Comparison of ENCODE assay signal across 8 cellular contexts in the genomic region with DNA sequence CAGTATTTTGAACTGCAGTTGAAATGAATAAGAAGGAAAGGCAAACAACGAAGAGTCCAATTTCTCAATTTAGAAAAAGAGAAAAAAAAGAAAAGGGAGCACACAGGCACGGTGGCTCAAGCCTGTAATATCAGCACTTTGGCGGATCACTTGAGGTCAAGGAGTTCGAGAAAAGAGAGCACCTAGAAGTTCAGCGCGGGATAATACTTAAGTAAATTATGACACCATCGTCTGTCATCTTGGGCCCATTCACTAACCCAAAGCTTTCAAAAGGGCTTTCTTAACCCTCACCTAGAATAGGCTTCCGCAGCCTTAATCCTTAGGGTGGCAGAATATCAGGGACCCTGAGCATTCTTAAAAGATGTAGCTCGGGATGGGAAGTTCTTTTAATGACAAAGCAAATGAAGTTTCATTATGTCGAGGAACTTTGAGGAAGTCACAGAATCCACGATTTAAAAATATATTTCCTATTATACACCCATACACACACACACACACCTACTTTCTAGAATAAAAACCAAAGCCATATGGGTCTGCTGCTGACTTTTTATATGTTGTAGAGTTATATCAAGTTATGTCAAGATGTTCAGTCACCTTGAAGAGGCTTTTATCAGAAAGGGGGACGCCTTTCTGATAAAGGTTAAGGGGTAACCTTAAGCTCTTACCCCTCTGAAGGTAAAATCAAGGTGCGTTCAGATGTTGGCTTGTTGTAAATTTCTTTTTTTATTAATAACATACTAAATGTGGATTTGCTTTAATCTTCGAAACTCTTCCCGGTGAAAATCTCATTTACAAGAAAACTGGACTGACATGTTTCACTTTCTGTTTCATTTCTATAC. TPM values are rescaled to one million over a fixed set of nuclear protein-coding genes. Genes with fewer than 3 reads are reported as not detected.
DNase-seq lines count a peak whose midpoint lies in the region; ATAC-seq and TF ChIP-seq lines count a peak whose summit lies in the region.

No MANE protein-coding gene starts in this region.

- H3F3A ChIP-seq in GM23248 (ENCODE audit: insufficient read depth) = peaks cover 23% of the 10 kb centered on the region

- intact Hi-C loops in gastrocnemius medialis (cut with DNase I; ENCODE audit: low total_unique reads) = loop anchor here (1.0 to 10.0 kb wide), 6 partner anchors 13 to 785 kb away; a partner anchor contains a TSS

- TF ChIP-seq CTCF in fibroblast of villous mesenchyme (IDR thresholded peaks at IDR 0.05; ENCODE audit: insufficient read depth, low read depth, low read length) (no peak), gastrocnemius medialis (IDR thresholded peaks at IDR 0.05 in 4 of 5, conservative IDR thresholded peaks at IDR 0.05 in 1 of 5) (no peak)

- peak overlapping the region; percentile 98 for H3K4me2 ChIP-seq in GM23248 (ENCODE audit: unreplicated experiment)

- no peaks in the 10 kb centered on the region for H4K20me1 ChIP-seq in GM23248 (ENCODE audit: insufficient read depth)

- peaks cover 40% of the 10 kb centered on the region for H3K79me2 ChIP-seq in GM23248 (ENCODE audit: insufficient read depth)

- H3K36me3 ChIP-seq in GM23248 (ENCODE audit: low read depth) (no peaks in the 10 kb centered on the region), SJSA1 (no peaks in the 10 kb centered on the region), gastrocnemius medialis (no peaks in the 10 kb centered on the region)

- H3K27me3 ChIP-seq in GM23248 (replicated peaks; ENCODE audit: insufficient read depth) (no peaks in the 10 kb centered on the region), SJSA1 (replicated peaks) (no peaks in the 10 kb centered on the region), gastrocnemius medialis (no peaks in the 10 kb centered on the region)

- H3K9me2 ChIP-seq in GM23248 (ENCODE audit: insufficient read depth) = no peaks in the 10 kb centered on the region

- no peak for TF ChIP-seq POLR2A in gastrocnemius medialis (IDR thresholded peaks at IDR 0.05)

- DNase-seq in GM23248 (peak; percentile 50), SJSA1 (ENCODE audit: low read depth in 1 of 2, low spot score in 2 of 2) (no peak), fibroblast of villous mesenchyme (ENCODE audit: low read depth) (no peak), gastrocnemius medialis (no peak), SKM-1 (lab: John Stamatoyannopoulos, UW; ENCODE audit: unreplicated experiment) (no peak)
- no peak for DNase-seq in effector CD8-positive, alpha-beta T cell (lab: John Stamatoyannopoulos, UW)

- WGBS in GM23248 (ENCODE audit: low coverage in 1 of 2, low lambda C conversion rate in 2 of 2, missing lambda C conversion rate in 2 of 2), 2 experiments = 22 to 28% methylated on average over 15 of the region's 15 CpGs

- H3K27ac ChIP-seq in GM23248 = peak overlapping the region; percentile 54
- H3K27ac ChIP-seq in SJSA1 = peak overlapping the region; percentile 79
- peak overlapping the region; percentile 71 to 90 (median 80) for H3K27ac ChIP-seq in gastrocnemius medialis

- in situ Hi-C loops in GM23248 (cut with MboI) = loop anchor here (5.0 to 10.0 kb wide), 2 partner anchors 143 to 695 kb away; no protein-coding TSS in a partner anchor
- in situ Hi-C loops in gastrocnemius medialis (cut with MboI; ENCODE audit: low sequenced_read_pairs in 4 of 4) = loop anchor here (5.0 to 25.0 kb wide), 7 partner anchors 65 to 762 kb away; a partner anchor contains a TSS

- peak overlapping the region; percentile 91 for H2AFZ ChIP-seq in GM23248

- H3K4me1 ChIP-seq in GM23248 (ENCODE audit: insufficient read depth) = peaks cover 46% of the 10 kb centered on the region
- peaks cover 36% of the 10 kb centered on the region for H3K4me1 ChIP-seq in SJSA1 (replicated peaks)
- H3K4me1 ChIP-seq in gastrocnemius medialis = peaks cover 16 to 20% of the 10 kb centered on the region in 2 donors

- H3K9ac ChIP-seq in GM23248 = peak overlapping the region; percentile 78

- ATAC-seq in gastrocnemius medialis (peak in 1 of 2 donors; percentile 12), GM21723 (IDR thresholded peaks at IDR 0.05; ENCODE audit: unreplicated experiment) (no peak), HG03439 (IDR thresholded peaks at IDR 0.05; ENCODE audit: unreplicated experiment) (no peak)

- H3K9me3 ChIP-seq in GM23248 (ENCODE audit: low read depth) (no peaks in the 10 kb centered on the region), SJSA1 (replicated peaks) (no peaks in the 10 kb centered on the region), gastrocnemius medialis (no peaks in the 10 kb centered on the region)

- peak overlapping the region; percentile 77 for H3K4me3 ChIP-seq in GM23248
- peak overlapping the region; percentile 43 for H3K4me3 ChIP-seq in SJSA1
- peak overlapping the region; percentile 70 for H3K4me3 ChIP-seq in fibroblast of villous mesenchyme (ENCODE audit: low read depth, low read length)
- H3K4me3 ChIP-seq in gastrocnemius medialis = peak overlapping the region; percentile 60 to 82 (median 66)

RNA-seq across cellular contexts. Expression of a gene that starts 0.6 kb away (rescaled TPM):
- 4.2 and 4.3 TPM in 2 replicates for total RNA-seq in GM23248 (2014; rRNA removed; shearing (Covaris generic))
- 3.6 and 5.2 TPM in 2 replicates for polyA plus RNA-seq in GM23248 (2016; fragmentation: Nextera tagmentation; extraction: Ambion mirVana)
- 6.2 and 8.0 TPM in 2 replicates for total RNA-seq in SJSA1 (2014; rRNA removed; shearing (Covaris generic))
- total RNA-seq in fibroblast of villous mesenchyme = 10.3 and 12.1 TPM in 2 replicates
- 1 to 10 TPM in 3 of 4 donors, under 1 TPM in 1; 0.61 to 7.2 (median 1.6) TPM for total RNA-seq in gastrocnemius medialis

RNA-seq across cellular contexts. Expression of a gene that starts 12.0 kb away (rescaled TPM):
- 12.9 and 28.3 TPM in 2 replicates for total RNA-seq in GM23248 (2014; rRNA removed; shearing (Covaris generic))
- polyA plus RNA-seq in GM23248 (2016; fragmentation: Nextera tagmentation; extraction: Ambion mirVana) = 35.5 and 40.3 TPM in 2 replicates
- 20.9 and 31.2 TPM in 2 replicates for total RNA-seq in SJSA1 (2014; rRNA removed; shearing (Covaris generic))
- total RNA-seq in fibroblast of villous mesenchyme (17.7 and 20.3 TPM in 2 replicates), gastrocnemius medialis (10 to 100 TPM; 12.3 to 38.1 (median 15.1) TPM)
